In genomic region chr5:85170183-85170582, GRCh38 we compare ENCODE assay signal across 26 cellular contexts.
"Had no signal": no experiment of that assay in that cellular context is flagged by ENCODE, and none has a peak within 500 bp of the region (broad histone marks: within the 10 kb centered on the region; RNA-seq: fewer than 3 reads in every experiment).

No MANE protein-coding gene starts in this region.

- H3K4me3 Mint-ChIP-seq: activated CD4-positive, alpha-beta memory T cell treated with anti-CD3 and anti-CD28 coated beads for 36 hours; activated CD4-positive, alpha-beta T cell treated with anti-CD3 and anti-CD28 coated beads for 36 hours; activated CD4-positive, alpha-beta T cell treated with anti-CD3 and anti-CD28 coated beads, Interleukin-2, amount 10 ng/mL, durations not matched to agents 24 days and 14 days; activated CD8-positive, alpha-beta memory T cell treated with anti-CD3 and anti-CD28 coated beads, Interleukin-2, amount 10 ng/mL, durations not matched to agents 7 days and 5 days; activated CD8-positive, alpha-beta T cell treated with anti-CD3 and anti-CD28 coated beads, Interleukin-2, amount 10 ng/mL, durations not matched to agents 7 days and 5 days; activated naive CD4-positive, alpha-beta T cell treated with anti-CD3 and anti-CD28 coated beads, Interleukin-2, amount 10 ng/mL, durations not matched to agents 7 days and 5 days; activated naive CD8-positive, alpha-beta T cell treated with anti-CD3 and anti-CD28 coated beads, Interleukin-2, amount 10 ng/mL, durations not matched to agents 7 days and 5 days; central memory CD8-positive, alpha-beta T cell; dendritic cell treated with granulocyte-macrophage colony-stimulating factor and Interleukin-4, amounts not matched to agents 40 ng/mL and 50 ng/mL, for 4 days; endodermal cell had no signal

- H3K36me3 ChIP-seq: brain microvascular endothelial cell had no signal

- DNase-seq: activated CD4-positive, alpha-beta memory T cell treated with anti-CD3 and anti-CD28 coated beads for 36 hours; activated CD4-positive, alpha-beta T cell treated with anti-CD3 and anti-CD28 coated beads for 36 hours; activated CD4-positive, alpha-beta T cell treated with anti-CD3 and anti-CD28 coated beads, Interleukin-2, amount 10 ng/mL, durations not matched to agents 24 days and 14 days; activated CD4-positive, CD25-positive, alpha-beta regulatory T cell; activated CD4-positive, CD25-positive, alpha-beta regulatory T cell treated with anti-CD3 and anti-CD28 coated beads, Interleukin-2, amount 50 U/mL, for 72 hours; activated CD8-positive, alpha-beta memory T cell treated with anti-CD3 and anti-CD28 coated beads, Interleukin-2, amount 10 ng/mL, durations not matched to agents 7 days and 5 days; activated CD8-positive, alpha-beta memory T cell treated with anti-CD3 and anti-CD28 coated beads, Interleukin-2, amount 50 U/mL, for 4 hours; activated CD8-positive, alpha-beta T cell treated with anti-CD3 and anti-CD28 coated beads, Interleukin-2, amount 10 ng/mL, durations not matched to agents 7 days and 5 days; activated gamma-delta T cell; activated naive CD4-positive, alpha-beta T cell; activated naive CD4-positive, alpha-beta T cell treated with anti-CD3 and anti-CD28 coated beads, Interleukin-2, amount 10 ng/mL, durations not matched to agents 7 days and 5 days; activated naive CD8-positive, alpha-beta T cell treated with anti-CD3 and anti-CD28 coated beads, Interleukin-2, amount 10 ng/mL, durations not matched to agents 7 days and 5 days; activated T-cell treated with anti-CD3 and anti-CD28 coated beads, Interleukin-2, amount 50 U/mL, for 1 hour; activated T-cell treated with anti-CD3 and anti-CD28 coated beads, Interleukin-2, amount 50 U/mL, for 48 hours; brain microvascular endothelial cell; dorsolateral prefrontal cortex; effector memory CD4-positive, alpha-beta T cell; endodermal cell; foreskin fibroblast; head of caudate nucleus; T-helper 2 cell had no signal

- H3K27ac Mint-ChIP-seq: activated CD4-positive, alpha-beta memory T cell treated with anti-CD3 and anti-CD28 coated beads for 36 hours; activated CD4-positive, alpha-beta T cell treated with anti-CD3 and anti-CD28 coated beads for 36 hours; activated CD4-positive, alpha-beta T cell treated with anti-CD3 and anti-CD28 coated beads, Interleukin-2, amount 10 ng/mL, durations not matched to agents 24 days and 14 days; activated CD8-positive, alpha-beta memory T cell treated with anti-CD3 and anti-CD28 coated beads, Interleukin-2, amount 10 ng/mL, durations not matched to agents 7 days and 5 days; activated CD8-positive, alpha-beta T cell treated with anti-CD3 and anti-CD28 coated beads, Interleukin-2, amount 10 ng/mL, durations not matched to agents 7 days and 5 days; activated naive CD4-positive, alpha-beta T cell treated with anti-CD3 and anti-CD28 coated beads, Interleukin-2, amount 10 ng/mL, durations not matched to agents 7 days and 5 days; activated naive CD4-positive, alpha-beta T cell treated with anti-CD3 and anti-CD28 coated beads, Interleukin-2, amount 50 U/mL, for 72 hours; activated naive CD8-positive, alpha-beta T cell treated with anti-CD3 and anti-CD28 coated beads, Interleukin-2, amount 10 ng/mL, durations not matched to agents 7 days and 5 days; dendritic cell treated with granulocyte-macrophage colony-stimulating factor and Interleukin-4, amounts not matched to agents 40 ng/mL and 50 ng/mL, for 4 days; endodermal cell had no signal

- H3K27me3 ChIP-seq: brain microvascular endothelial cell, dorsolateral prefrontal cortex had no signal

- H3K4me1 Mint-ChIP-seq: activated CD4-positive, alpha-beta T cell treated with anti-CD3 and anti-CD28 coated beads for 36 hours; activated CD4-positive, alpha-beta T cell treated with anti-CD3 and anti-CD28 coated beads, Interleukin-2, amount 10 ng/mL, durations not matched to agents 24 days and 14 days; activated CD8-positive, alpha-beta memory T cell treated with anti-CD3 and anti-CD28 coated beads, Interleukin-2, amount 10 ng/mL, durations not matched to agents 7 days and 5 days; activated naive CD4-positive, alpha-beta T cell treated with anti-CD3 and anti-CD28 coated beads, Interleukin-2, amount 10 ng/mL, durations not matched to agents 7 days and 5 days; activated naive CD8-positive, alpha-beta T cell treated with anti-CD3 and anti-CD28 coated beads, Interleukin-2, amount 10 ng/mL, durations not matched to agents 7 days and 5 days; central memory CD8-positive, alpha-beta T cell had no signal

- H3K4me3 ChIP-seq: coronary artery, dorsolateral prefrontal cortex had no signal

- H3K27me3 Mint-ChIP-seq: activated CD4-positive, alpha-beta memory T cell treated with anti-CD3 and anti-CD28 coated beads for 36 hours; activated CD4-positive, alpha-beta T cell treated with anti-CD3 and anti-CD28 coated beads for 36 hours; activated CD4-positive, alpha-beta T cell treated with anti-CD3 and anti-CD28 coated beads, Interleukin-2, amount 10 ng/mL, durations not matched to agents 24 days and 14 days; activated CD8-positive, alpha-beta memory T cell treated with anti-CD3 and anti-CD28 coated beads, Interleukin-2, amount 10 ng/mL, durations not matched to agents 7 days and 5 days; activated naive CD4-positive, alpha-beta T cell treated with anti-CD3 and anti-CD28 coated beads, Interleukin-2, amount 10 ng/mL, durations not matched to agents 7 days and 5 days; activated naive CD8-positive, alpha-beta T cell treated with anti-CD3 and anti-CD28 coated beads, Interleukin-2, amount 10 ng/mL, durations not matched to agents 7 days and 5 days; central memory CD8-positive, alpha-beta T cell; dendritic cell treated with granulocyte-macrophage colony-stimulating factor and Interleukin-4, amounts not matched to agents 40 ng/mL and 50 ng/mL, for 4 days had no signal

- H3K27ac ChIP-seq: brain microvascular endothelial cell, coronary artery, dorsolateral prefrontal cortex had no signal

- H3K36me3 Mint-ChIP-seq: activated CD4-positive, alpha-beta memory T cell treated with anti-CD3 and anti-CD28 coated beads for 36 hours; activated CD8-positive, alpha-beta memory T cell treated with anti-CD3 and anti-CD28 coated beads, Interleukin-2, amount 10 ng/mL, durations not matched to agents 7 days and 5 days; activated naive CD4-positive, alpha-beta T cell treated with anti-CD3 and anti-CD28 coated beads, Interleukin-2, amount 10 ng/mL, durations not matched to agents 7 days and 5 days; activated naive CD8-positive, alpha-beta T cell treated with anti-CD3 and anti-CD28 coated beads, Interleukin-2, amount 10 ng/mL, durations not matched to agents 7 days and 5 days had no signal

- ATAC-seq: activated CD4-positive, alpha-beta T cell treated with anti-CD3 and anti-CD28 coated beads for 36 hours; activated CD8-positive, alpha-beta memory T cell treated with anti-CD3 and anti-CD28 coated beads, Interleukin-2, amount 10 ng/mL, durations not matched to agents 7 days and 5 days; activated CD8-positive, alpha-beta T cell treated with anti-CD3 and anti-CD28 coated beads, Interleukin-2, amount 10 ng/mL, durations not matched to agents 7 days and 5 days; activated naive CD4-positive, alpha-beta T cell treated with anti-CD3 and anti-CD28 coated beads, Interleukin-2, amount 50 U/mL, for 72 hours; esophagus mucosa had no signal
